16 cellular contexts compared by ENCODE assay signal in the genomic region with DNA sequence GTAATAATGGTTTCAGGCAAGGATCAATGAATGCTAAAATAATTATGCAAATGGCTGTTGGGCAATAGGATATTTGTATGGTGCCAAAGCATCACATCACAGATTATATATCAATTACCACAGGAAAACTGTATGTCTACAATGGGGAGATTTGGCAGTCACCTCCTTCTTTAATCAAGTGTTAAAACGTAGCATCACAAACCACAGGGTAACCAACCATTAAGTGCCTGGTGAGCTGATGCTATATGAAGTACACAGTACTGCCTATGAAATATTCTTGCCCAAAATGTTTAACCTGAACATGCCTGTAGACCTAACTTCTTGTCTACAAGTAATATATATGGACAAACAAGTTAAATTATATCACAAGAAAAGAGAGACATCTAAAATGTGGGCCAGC. TPM values are rescaled to one million over a fixed set of nuclear protein-coding genes. Genes with fewer than 3 reads are reported as not detected.
DNase-seq lines count a peak whose midpoint lies in the region; ATAC-seq lines count a peak whose summit lies in the region.
"Had no signal": no experiment of that assay in that cellular context is flagged by ENCODE, and none has a peak within 500 bp of the region (broad histone marks: within the 10 kb centered on the region; RNA-seq: fewer than 3 reads in every experiment).

No MANE protein-coding gene starts in this region.

- peak overlapping the region; percentile 34 for H3K27ac Mint-ChIP-seq in activated naive CD8-positive, alpha-beta T cell
- H3K27ac Mint-ChIP-seq in activated naive CD8-positive, alpha-beta T cell treated with anti-CD3 and anti-CD28 coated beads, Interleukin-2, amount 50 U/mL, for 24 hours: no peak overlapping the region
- H3K27ac Mint-ChIP-seq in T-helper 17 cell (no peak overlapping the region), immature natural killer cell (peak overlapping the region; percentile 23 to 80 (median 61))
- H3K27ac Mint-ChIP-seq: H9 had no signal

- peaks cover 4% of the 10 kb centered on the region for H3K36me3 Mint-ChIP-seq in activated naive CD8-positive, alpha-beta T cell
- peaks cover 14% of the 10 kb centered on the region for H3K36me3 Mint-ChIP-seq in activated naive CD8-positive, alpha-beta T cell treated with anti-CD3 and anti-CD28 coated beads, Interleukin-2, amount 50 U/mL, for 24 hours (ENCODE audit: low read depth)
- no peaks in the 10 kb centered on the region for H3K36me3 Mint-ChIP-seq in T-helper 17 cell (ENCODE audit: low read depth)
- H3K36me3 Mint-ChIP-seq in immature natural killer cell: peaks cover 0 to 3% (median 0%) of the 10 kb centered on the region in 3 donors

- no peaks in the 10 kb centered on the region for H3K9me3 Mint-ChIP-seq in activated naive CD8-positive, alpha-beta T cell (ENCODE audit: low read depth)
- no peaks in the 10 kb centered on the region for H3K9me3 Mint-ChIP-seq in activated naive CD8-positive, alpha-beta T cell treated with anti-CD3 and anti-CD28 coated beads, Interleukin-2, amount 50 U/mL, for 24 hours
- no peaks in the 10 kb centered on the region for H3K9me3 Mint-ChIP-seq in immature natural killer cell
- H3K9me3 Mint-ChIP-seq: CD4-positive, alpha-beta memory T cell had no signal

- DNase-seq in activated naive CD8-positive, alpha-beta T cell treated with anti-CD3 and anti-CD28 coated beads, Interleukin-2, amount 50 U/mL, for 24 hours: no peak
- no peak for DNase-seq in T-helper 17 cell
- no peak for DNase-seq in immature natural killer cell
- no peak for DNase-seq in CD1c-positive myeloid dendritic cell (ENCODE audit: extremely low spot score)
- DNase-seq in NCI-H526 treated with DMSO at 0.1 percent for 48 hours (lab: John Stamatoyannopoulos, UW): no peak
- no peak for DNase-seq in caudate nucleus (lab: John Stamatoyannopoulos, UW)
- DNase-seq: ACHN; Caco-2; CD4-positive, alpha-beta memory T cell; DND-41; GDM1; GOT3; H9 had no signal

- H3K27me3 Mint-ChIP-seq in activated naive CD8-positive, alpha-beta T cell: no peaks in the 10 kb centered on the region
- no peaks in the 10 kb centered on the region for H3K27me3 Mint-ChIP-seq in activated naive CD8-positive, alpha-beta T cell treated with anti-CD3 and anti-CD28 coated beads, Interleukin-2, amount 50 U/mL, for 24 hours
- H3K27me3 Mint-ChIP-seq in T-helper 17 cell (no peaks in the 10 kb centered on the region), immature natural killer cell (ENCODE audit: low read depth in 3 of 3) (peaks cover 5 to 20% (median 8%) of the 10 kb centered on the region in 3 donors)
- H3K27me3 Mint-ChIP-seq: CD4-positive, alpha-beta memory T cell had no signal

- peaks cover 59% of the 10 kb centered on the region for H3K4me1 Mint-ChIP-seq in activated naive CD8-positive, alpha-beta T cell (ENCODE audit: low read depth)
- H3K4me1 Mint-ChIP-seq in activated naive CD8-positive, alpha-beta T cell treated with anti-CD3 and anti-CD28 coated beads, Interleukin-2, amount 50 U/mL, for 24 hours: peaks cover 66% of the 10 kb centered on the region
- peaks cover 34% of the 10 kb centered on the region for H3K4me1 Mint-ChIP-seq in T-helper 17 cell
- peaks cover 67 to 78% of the 10 kb centered on the region in 2 donors for H3K4me1 Mint-ChIP-seq in immature natural killer cell

- no peak overlapping the region for H3K4me3 Mint-ChIP-seq in activated naive CD8-positive, alpha-beta T cell
- no peak overlapping the region for H3K4me3 Mint-ChIP-seq in activated naive CD8-positive, alpha-beta T cell treated with anti-CD3 and anti-CD28 coated beads, Interleukin-2, amount 50 U/mL, for 24 hours
- H3K4me3 Mint-ChIP-seq in T-helper 17 cell: peak overlapping the region; percentile 19
- H3K4me3 Mint-ChIP-seq in immature natural killer cell: peak overlapping the region in 1 of 5 donors; percentile 17
- H3K4me3 Mint-ChIP-seq: H9 had no signal

- no peak overlapping the region for H3K27ac ChIP-seq in caudate nucleus (ENCODE audit: low read depth, low read length)
- H3K27ac ChIP-seq: BLaER1 treated with 17β-estradiol and CSF1 and Interleukin-3, amounts not matched to agents 10 nM and 100 nM had no signal

- ATAC-seq in activated naive CD8-positive, alpha-beta T cell treated with anti-CD3 and anti-CD28 coated beads, Interleukin-2, amount 50 U/mL, for 24 hours: no peak
- ATAC-seq in T-helper 17 cell: no peak
- ATAC-seq: HepG2 had no signal

- H3K9me3 ChIP-seq in T-helper 17 cell (ENCODE audit: control insufficient read depth, low read length, poor library complexity, severe bottlenecking): no peaks in the 10 kb centered on the region
- H3K9me3 ChIP-seq: Caco-2 had no signal

RNA-seq across cellular contexts. Expression of a gene that starts 25.3 kb away (rescaled TPM):
- total RNA-seq in T-helper 17 cell: 100 to 1,000 TPM; 148 to 160 TPM
- 10 to 100 TPM; 11.4 to 31.5 (median 18.3) TPM for polyA plus RNA-seq in immature natural killer cell

RNA-seq across cellular contexts. Expression of a gene that starts 52.5 kb away (rescaled TPM):
- total RNA-seq in T-helper 17 cell: 10 to 100 TPM; 75.3 to 92.5 TPM
- 10 to 100 TPM; 39.0 to 81.9 (median 46.6) TPM for polyA plus RNA-seq in immature natural killer cell

Comparison
In these comparisons a context has a peak if more than half of its experiments do, and no peak if none do; other contexts are left out.
1. H3K27ac Mint-ChIP-seq: peak in activated naive CD8-positive, alpha-beta T cell (single experiment) and immature natural killer cell (6 of 6); none in activated naive CD8-positive, alpha-beta T cell treated with anti-CD3 and anti-CD28 coated beads, Interleukin-2, amount 50 U/mL, for 24 hours (single experiment) and T-helper 17 cell (single experiment).